In genomic region chr7:28573751-28574295, GRCh38 we compare ENCODE assay signal across 1 cellular context.
TF ChIP-seq lines count a peak whose summit lies in the region.

No MANE protein-coding gene starts in this region.

TF ChIP-seq in HEK293, 187 proteins besides CTCF, POLR2A, EP300 and RAD21 (continued from another document and continues in another):
- TF ChIP-seq ZNF335 (tag by site-specific recombination; conservative IDR thresholded peaks at IDR 0.05) = peak; percentile 18; the same call in 1 of the 2 replicates
- no peak for TF ChIP-seq ZNF777 (tag by site-specific recombination; IDR thresholded peaks at IDR 0.05; ENCODE audit: borderline replicate concordance)
- TF ChIP-seq WT1 (tag by site-specific recombination; IDR thresholded peaks at IDR 0.05) = peak; percentile 36; the same call in 1 of the 2 replicates
- TF ChIP-seq, protein P1, sequence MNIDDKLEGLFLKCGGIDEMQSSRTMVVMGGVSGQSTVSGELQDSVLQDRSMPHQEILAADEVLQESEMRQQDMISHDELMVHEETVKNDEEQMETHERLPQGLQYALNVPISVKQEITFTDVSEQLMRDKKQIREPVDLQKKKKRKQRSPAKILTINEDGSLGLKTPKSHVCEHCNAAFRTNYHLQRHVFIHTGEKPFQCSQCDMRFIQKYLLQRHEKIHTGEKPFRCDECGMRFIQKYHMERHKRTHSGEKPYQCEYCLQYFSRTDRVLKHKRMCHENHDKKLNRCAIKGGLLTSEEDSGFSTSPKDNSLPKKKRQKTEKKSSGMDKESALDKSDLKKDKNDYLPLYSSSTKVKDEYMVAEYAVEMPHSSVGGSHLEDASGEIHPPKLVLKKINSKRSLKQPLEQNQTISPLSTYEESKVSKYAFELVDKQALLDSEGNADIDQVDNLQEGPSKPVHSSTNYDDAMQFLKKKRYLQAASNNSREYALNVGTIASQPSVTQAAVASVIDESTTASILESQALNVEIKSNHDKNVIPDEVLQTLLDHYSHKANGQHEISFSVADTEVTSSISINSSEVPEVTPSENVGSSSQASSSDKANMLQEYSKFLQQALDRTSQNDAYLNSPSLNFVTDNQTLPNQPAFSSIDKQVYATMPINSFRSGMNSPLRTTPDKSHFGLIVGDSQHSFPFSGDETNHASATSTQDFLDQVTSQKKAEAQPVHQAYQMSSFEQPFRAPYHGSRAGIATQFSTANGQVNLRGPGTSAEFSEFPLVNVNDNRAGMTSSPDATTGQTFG (tag by site-specific recombination; IDR thresholded peaks at IDR 0.05; ENCODE audit: borderline replicate concordance) = no peak
- TF ChIP-seq ZFP37 (tag by site-specific recombination; IDR thresholded peaks at IDR 0.05) = no peak
- no peak for TF ChIP-seq ZNF626 (tag by site-specific recombination; IDR thresholded peaks at IDR 0.05)
- no peak for TF ChIP-seq GFI1B (tag by site-specific recombination; IDR thresholded peaks at IDR 0.05)
- no peak for TF ChIP-seq ZNF488 (tag by site-specific recombination; IDR thresholded peaks at IDR 0.05)
- no peak for TF ChIP-seq ZEB2 (tag by site-specific recombination; IDR thresholded peaks at IDR 0.05)
- no peak for TF ChIP-seq ZNF23 (tag by site-specific recombination; IDR thresholded peaks at IDR 0.05; ENCODE audit: borderline replicate concordance)
- TF ChIP-seq ZNF677 (tag by site-specific recombination; IDR thresholded peaks at IDR 0.05) = no peak
- TF ChIP-seq ZNF366 (tag by site-specific recombination; conservative IDR thresholded peaks at IDR 0.05) = no peak
- TF ChIP-seq ZNF146 (tag by site-specific recombination; IDR thresholded peaks at IDR 0.05) = no peak
- TF ChIP-seq ZNF302 (tag by site-specific recombination; IDR thresholded peaks at IDR 0.05; ENCODE audit: low read depth) = no peak
- TF ChIP-seq ZBTB20 (tag by site-specific recombination; IDR thresholded peaks at IDR 0.05) = no peak
- TF ChIP-seq, protein P2, sequence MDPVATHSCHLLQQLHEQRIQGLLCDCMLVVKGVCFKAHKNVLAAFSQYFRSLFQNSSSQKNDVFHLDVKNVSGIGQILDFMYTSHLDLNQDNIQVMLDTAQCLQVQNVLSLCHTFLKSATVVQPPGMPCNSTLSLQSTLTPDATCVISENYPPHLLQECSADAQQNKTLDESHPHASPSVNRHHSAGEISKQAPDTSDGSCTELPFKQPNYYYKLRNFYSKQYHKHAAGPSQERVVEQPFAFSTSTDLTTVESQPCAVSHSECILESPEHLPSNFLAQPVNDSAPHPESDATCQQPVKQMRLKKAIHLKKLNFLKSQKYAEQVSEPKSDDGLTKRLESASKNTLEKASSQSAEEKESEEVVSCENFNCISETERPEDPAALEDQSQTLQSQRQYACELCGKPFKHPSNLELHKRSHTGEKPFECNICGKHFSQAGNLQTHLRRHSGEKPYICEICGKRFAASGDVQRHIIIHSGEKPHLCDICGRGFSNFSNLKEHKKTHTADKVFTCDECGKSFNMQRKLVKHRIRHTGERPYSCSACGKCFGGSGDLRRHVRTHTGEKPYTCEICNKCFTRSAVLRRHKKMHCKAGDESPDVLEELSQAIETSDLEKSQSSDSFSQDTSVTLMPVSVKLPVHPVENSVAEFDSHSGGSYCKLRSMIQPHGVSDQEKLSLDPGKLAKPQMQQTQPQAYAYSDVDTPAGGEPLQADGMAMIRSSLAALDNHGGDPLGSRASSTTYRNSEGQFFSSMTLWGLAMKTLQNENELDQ (tag by site-specific recombination; IDR thresholded peaks at IDR 0.05; ENCODE audit: low read depth) = no peak
- TF ChIP-seq ZNF843 (tag by site-specific recombination; IDR thresholded peaks at IDR 0.05) = 0 out of 2 replicates have a peak, but pooled peaks have one; percentile 21
- no peak for TF ChIP-seq ZNF654 (tag by site-specific recombination; IDR thresholded peaks at IDR 0.05; ENCODE audit: low read depth)
- no peak for TF ChIP-seq ZBTB26 (tag by site-specific recombination; optimal IDR thresholded peaks at IDR 0.05)
- no peak for TF ChIP-seq ZNF837 (tag by site-specific recombination; IDR thresholded peaks at IDR 0.05)
- no peak for TF ChIP-seq ZNF544 (tag by site-specific recombination; IDR thresholded peaks at IDR 0.05)
- TF ChIP-seq ZNF610 (tag by site-specific recombination; IDR thresholded peaks at IDR 0.05; ENCODE audit: borderline replicate concordance) = no peak
- no peak for TF ChIP-seq GLIS1 (tag by site-specific recombination; IDR thresholded peaks at IDR 0.05)
- no peak for TF ChIP-seq ZNF157 (tag by site-specific recombination; IDR thresholded peaks at IDR 0.05)
- TF ChIP-seq, protein P3, sequence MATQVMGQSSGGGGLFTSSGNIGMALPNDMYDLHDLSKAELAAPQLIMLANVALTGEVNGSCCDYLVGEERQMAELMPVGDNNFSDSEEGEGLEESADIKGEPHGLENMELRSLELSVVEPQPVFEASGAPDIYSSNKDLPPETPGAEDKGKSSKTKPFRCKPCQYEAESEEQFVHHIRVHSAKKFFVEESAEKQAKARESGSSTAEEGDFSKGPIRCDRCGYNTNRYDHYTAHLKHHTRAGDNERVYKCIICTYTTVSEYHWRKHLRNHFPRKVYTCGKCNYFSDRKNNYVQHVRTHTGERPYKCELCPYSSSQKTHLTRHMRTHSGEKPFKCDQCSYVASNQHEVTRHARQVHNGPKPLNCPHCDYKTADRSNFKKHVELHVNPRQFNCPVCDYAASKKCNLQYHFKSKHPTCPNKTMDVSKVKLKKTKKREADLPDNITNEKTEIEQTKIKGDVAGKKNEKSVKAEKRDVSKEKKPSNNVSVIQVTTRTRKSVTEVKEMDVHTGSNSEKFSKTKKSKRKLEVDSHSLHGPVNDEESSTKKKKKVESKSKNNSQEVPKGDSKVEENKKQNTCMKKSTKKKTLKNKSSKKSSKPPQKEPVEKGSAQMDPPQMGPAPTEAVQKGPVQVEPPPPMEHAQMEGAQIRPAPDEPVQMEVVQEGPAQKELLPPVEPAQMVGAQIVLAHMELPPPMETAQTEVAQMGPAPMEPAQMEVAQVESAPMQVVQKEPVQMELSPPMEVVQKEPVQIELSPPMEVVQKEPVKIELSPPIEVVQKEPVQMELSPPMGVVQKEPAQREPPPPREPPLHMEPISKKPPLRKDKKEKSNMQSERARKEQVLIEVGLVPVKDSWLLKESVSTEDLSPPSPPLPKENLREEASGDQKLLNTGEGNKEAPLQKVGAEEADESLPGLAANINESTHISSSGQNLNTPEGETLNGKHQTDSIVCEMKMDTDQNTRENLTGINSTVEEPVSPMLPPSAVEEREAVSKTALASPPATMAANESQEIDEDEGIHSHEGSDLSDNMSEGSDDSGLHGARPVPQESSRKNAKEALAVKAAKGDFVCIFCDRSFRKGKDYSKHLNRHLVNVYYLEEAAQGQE (tag by site-specific recombination; IDR thresholded peaks at IDR 0.05) = no peak
- no peak for TF ChIP-seq PRDM1 (tag by site-specific recombination; IDR thresholded peaks at IDR 0.05)
- TF ChIP-seq ZNF350 (tag by site-specific recombination; IDR thresholded peaks at IDR 0.05) = no peak
- no peak for TF ChIP-seq ZNF184 (tag by site-specific recombination; IDR thresholded peaks at IDR 0.05)
- TF ChIP-seq ZNF704 (tag by site-specific recombination; IDR thresholded peaks at IDR 0.05) = no peak
- TF ChIP-seq ZNF114 (tag by site-specific recombination; IDR thresholded peaks at IDR 0.05) = no peak
- TF ChIP-seq ZFP3 (tag by site-specific recombination; IDR thresholded peaks at IDR 0.05; ENCODE audit: low read depth) = no peak
- TF ChIP-seq ZNF138 (tag by site-specific recombination; IDR thresholded peaks at IDR 0.05; ENCODE audit: borderline replicate concordance) = no peak
- no peak for TF ChIP-seq ZNF311 (tag by site-specific recombination; IDR thresholded peaks at IDR 0.05; ENCODE audit: borderline replicate concordance)
- TF ChIP-seq ZNF658 (tag by site-specific recombination; IDR thresholded peaks at IDR 0.05) = no peak
- no peak for TF ChIP-seq ZNF560 (tag by site-specific recombination; IDR thresholded peaks at IDR 0.05; ENCODE audit: borderline replicate concordance)
- no peak; the same call in 1 of the 2 replicates for TF ChIP-seq MZF1 (tag by site-specific recombination; IDR thresholded peaks at IDR 0.05; ENCODE audit: borderline replicate concordance)
- no peak for TF ChIP-seq ZNF223 (tag by site-specific recombination; IDR thresholded peaks at IDR 0.05)
- TF ChIP-seq ZBTB6 (tag by site-specific recombination; IDR thresholded peaks at IDR 0.05) = no peak
- TF ChIP-seq ZSCAN16 (tag by site-specific recombination; IDR thresholded peaks at IDR 0.05) = no peak
- TF ChIP-seq ZNF624 (tag by site-specific recombination; IDR thresholded peaks at IDR 0.05) = no peak
- TF ChIP-seq ZNF785 (tag by site-specific recombination; IDR thresholded peaks at IDR 0.05) = no peak
- 0 out of 2 replicates have a peak, but pooled peaks have one; percentile 23 for TF ChIP-seq ZFHX2 (tag by site-specific recombination; conservative IDR thresholded peaks at IDR 0.05)
- 0 out of 2 replicates have a peak, but pooled peaks have one; percentile 22 for TF ChIP-seq ZNF596 (tag by site-specific recombination; IDR thresholded peaks at IDR 0.05)
- TF ChIP-seq, protein P4, sequence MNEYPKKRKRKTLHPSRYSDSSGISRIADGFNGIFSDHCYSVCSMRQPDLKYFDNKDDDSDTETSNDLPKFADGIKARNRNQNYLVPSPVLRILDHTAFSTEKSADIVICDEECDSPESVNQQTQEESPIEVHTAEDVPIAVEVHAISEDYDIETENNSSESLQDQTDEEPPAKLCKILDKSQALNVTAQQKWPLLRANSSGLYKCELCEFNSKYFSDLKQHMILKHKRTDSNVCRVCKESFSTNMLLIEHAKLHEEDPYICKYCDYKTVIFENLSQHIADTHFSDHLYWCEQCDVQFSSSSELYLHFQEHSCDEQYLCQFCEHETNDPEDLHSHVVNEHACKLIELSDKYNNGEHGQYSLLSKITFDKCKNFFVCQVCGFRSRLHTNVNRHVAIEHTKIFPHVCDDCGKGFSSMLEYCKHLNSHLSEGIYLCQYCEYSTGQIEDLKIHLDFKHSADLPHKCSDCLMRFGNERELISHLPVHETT (tag by site-specific recombination; IDR thresholded peaks at IDR 0.05) = no peak
- TF ChIP-seq ZNF433 (tag by site-specific recombination; IDR thresholded peaks at IDR 0.05; ENCODE audit: low read depth) = no peak
- TF ChIP-seq, protein P5, sequence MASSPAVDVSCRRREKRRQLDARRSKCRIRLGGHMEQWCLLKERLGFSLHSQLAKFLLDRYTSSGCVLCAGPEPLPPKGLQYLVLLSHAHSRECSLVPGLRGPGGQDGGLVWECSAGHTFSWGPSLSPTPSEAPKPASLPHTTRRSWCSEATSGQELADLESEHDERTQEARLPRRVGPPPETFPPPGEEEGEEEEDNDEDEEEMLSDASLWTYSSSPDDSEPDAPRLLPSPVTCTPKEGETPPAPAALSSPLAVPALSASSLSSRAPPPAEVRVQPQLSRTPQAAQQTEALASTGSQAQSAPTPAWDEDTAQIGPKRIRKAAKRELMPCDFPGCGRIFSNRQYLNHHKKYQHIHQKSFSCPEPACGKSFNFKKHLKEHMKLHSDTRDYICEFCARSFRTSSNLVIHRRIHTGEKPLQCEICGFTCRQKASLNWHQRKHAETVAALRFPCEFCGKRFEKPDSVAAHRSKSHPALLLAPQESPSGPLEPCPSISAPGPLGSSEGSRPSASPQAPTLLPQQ (tag by site-specific recombination; IDR thresholded peaks at IDR 0.05) = no peak
- TF ChIP-seq, protein P6, sequence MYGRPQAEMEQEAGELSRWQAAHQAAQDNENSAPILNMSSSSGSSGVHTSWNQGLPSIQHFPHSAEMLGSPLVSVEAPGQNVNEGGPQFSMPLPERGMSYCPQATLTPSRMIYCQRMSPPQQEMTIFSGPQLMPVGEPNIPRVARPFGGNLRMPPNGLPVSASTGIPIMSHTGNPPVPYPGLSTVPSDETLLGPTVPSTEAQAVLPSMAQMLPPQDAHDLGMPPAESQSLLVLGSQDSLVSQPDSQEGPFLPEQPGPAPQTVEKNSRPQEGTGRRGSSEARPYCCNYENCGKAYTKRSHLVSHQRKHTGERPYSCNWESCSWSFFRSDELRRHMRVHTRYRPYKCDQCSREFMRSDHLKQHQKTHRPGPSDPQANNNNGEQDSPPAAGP (tag by site-specific recombination; IDR thresholded peaks at IDR 0.05) = no peak
- TF ChIP-seq ZBTB21 (tag by site-specific recombination; IDR thresholded peaks at IDR 0.05) = no peak
- TF ChIP-seq, protein P7, sequence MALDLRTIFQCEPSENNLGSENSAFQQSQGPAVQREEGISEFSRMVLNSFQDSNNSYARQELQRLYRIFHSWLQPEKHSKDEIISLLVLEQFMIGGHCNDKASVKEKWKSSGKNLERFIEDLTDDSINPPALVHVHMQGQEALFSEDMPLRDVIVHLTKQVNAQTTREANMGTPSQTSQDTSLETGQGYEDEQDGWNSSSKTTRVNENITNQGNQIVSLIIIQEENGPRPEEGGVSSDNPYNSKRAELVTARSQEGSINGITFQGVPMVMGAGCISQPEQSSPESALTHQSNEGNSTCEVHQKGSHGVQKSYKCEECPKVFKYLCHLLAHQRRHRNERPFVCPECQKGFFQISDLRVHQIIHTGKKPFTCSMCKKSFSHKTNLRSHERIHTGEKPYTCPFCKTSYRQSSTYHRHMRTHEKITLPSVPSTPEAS (tag by site-specific recombination; IDR thresholded peaks at IDR 0.05) = no peak
- no peak for TF ChIP-seq ZNF548 (tag by site-specific recombination; IDR thresholded peaks at IDR 0.05)
